ENCODE assay signal across 8 cellular contexts in genomic region chr4:6674500-6675149, GRCh38. TPM values are rescaled to one million over a fixed set of nuclear protein-coding genes. Genes with fewer than 3 reads are reported as not detected.
DNase-seq lines count a peak whose midpoint lies in the region; ATAC-seq and TF ChIP-seq lines count a peak whose summit lies in the region.

No MANE protein-coding gene starts in this region.

- CTCF ChIA-PET in mammary epithelial cell (lab: Charles Lee; ENCODE audit: low non-redundant PET), result interaction anchor here (0.5 to 1.1 kb wide), 6 partner anchors 10 to 1075 kb away, joined by 3 to 7 read pairs (median 4); no protein-coding TSS in a partner anchor

- TSS peak; percentile 1 for BruUV-seq in mammary epithelial cell (replicated peaks; lab: Mats Ljungman, UMichigan)

- H3K4me3 ChIP-seq in H7 (ENCODE audit: insufficient read depth, low read depth, low read length) (peak overlapping the region; percentile 74), mammary epithelial cell (replicated peaks in 1 of 3; ENCODE audit: insufficient read depth in 1 of 3, low read depth in 2 of 3, low read length in 3 of 3) (peak overlapping the region; percentile 62 to 72 (median 65)), left lung (peak overlapping the region; percentile 59 to 80)

- TF ChIP-seq CTCF in GM12873 (IDR thresholded peaks at IDR 0.05; ENCODE audit: insufficient read depth, low read depth, low read length, missing control alignments) (peak; percentile 76), LNCAP (IDR thresholded peaks at IDR 0.05) (peak; percentile 69), mammary epithelial cell (conservative IDR thresholded peaks at IDR 0.05 in 1 of 2, IDR thresholded peaks at IDR 0.05 in 1 of 2; ENCODE audit: extremely low read depth in 1 of 2, insufficient read depth in 1 of 2, low read depth in 1 of 2, low read length in 2 of 2) (peak; percentile 66 to 70), left lung (IDR thresholded peaks at IDR 0.05) (peak in 1 of 2 donors; percentile 24)

- H3K36me3 ChIP-seq in H7 (replicated peaks; ENCODE audit: control insufficient read depth, insufficient read depth, low read length), result peaks cover 12% of the 10 kb centered on the region
- no peaks in the 10 kb centered on the region for H3K36me3 ChIP-seq in mammary epithelial cell (ENCODE audit: insufficient read depth, low read length)
- no peaks in the 10 kb centered on the region for H3K36me3 ChIP-seq in left lung

- peak overlapping the region; percentile 93 for H2AFZ ChIP-seq in mammary epithelial cell (ENCODE audit: low read depth, low read length)

- peaks cover 46% of the 10 kb centered on the region for H3K4me1 Mint-ChIP-seq in T-helper 2 cell treated with Interferon-gamma antibody and Interleukin-4, amounts not matched to agents 5 μg/mL and 100 μg/mL, for 36 hours (ENCODE audit: low read depth)

- peaks cover 48% of the 10 kb centered on the region for H3K36me3 Mint-ChIP-seq in T-helper 2 cell treated with Interferon-gamma antibody and Interleukin-4, amounts not matched to agents 5 μg/mL and 100 μg/mL, for 36 hours (ENCODE audit: low read depth)

- H4K20me1 ChIP-seq in mammary epithelial cell (ENCODE audit: insufficient read depth, low read length), result no peaks in the 10 kb centered on the region

- no peaks in the 10 kb centered on the region for H3K27me3 Mint-ChIP-seq in T-helper 2 cell treated with Interferon-gamma antibody and Interleukin-4, amounts not matched to agents 5 μg/mL and 100 μg/mL, for 36 hours (ENCODE audit: low read depth)

- DNase-seq in H7 (peak; percentile 80), mammary epithelial cell (peak; percentile 70), left lung (no peak), SIG-M5 (lab: John Stamatoyannopoulos, UW) (no peak)
- DNase-seq in T-helper 2 cell treated with Interferon-gamma antibody and Interleukin-4, amounts not matched to agents 5 μg/mL and 100 μg/mL, for 36 hours (ENCODE audit: low spot score), result peak; percentile 64
- peak; percentile 31 for DNase-seq in stimulated activated CD8-positive, alpha-beta memory T cell treated with anti-CD3 and anti-CD28 coated beads, Interleukin-4, amount 100 ng/mL, for 24 hours (ENCODE audit: low read depth)

- in situ Hi-C loops in mammary epithelial cell (cut with MboI; ENCODE audit: low sequenced_read_pairs in 2 of 2), result no loop called here

- H3K27ac ChIP-seq in mammary epithelial cell (ENCODE audit: insufficient read depth, low read depth, low read length) (peak overlapping the region; percentile 31), left lung (peak overlapping the region; percentile 84 to 89)

- ATAC-seq in left lung, result peak; percentile 53

- peak overlapping the region; percentile 93 for H3K4me3 Mint-ChIP-seq in T-helper 2 cell treated with Interferon-gamma antibody and Interleukin-4, amounts not matched to agents 5 μg/mL and 100 μg/mL, for 36 hours

- H3K79me2 ChIP-seq in mammary epithelial cell (ENCODE audit: insufficient read depth, low read length), result peaks cover 27% of the 10 kb centered on the region

- intact Hi-C loops in mammary epithelial cell (cut with micrococcal nuclease), result loop anchor here (1.0 kb wide), 3 partner anchors 36 to 200 kb away; partner anchors contain the start of gene BLOC1S4
- intact Hi-C loops in left lung (cut with DNase I), result no loop called here

- H3K27ac Mint-ChIP-seq in T-helper 2 cell treated with Interferon-gamma antibody and Interleukin-4, amounts not matched to agents 5 μg/mL and 100 μg/mL, for 36 hours, result peak overlapping the region; percentile 92

- dilution Hi-C loops in mammary epithelial cell (cut with HindIII; ENCODE audit: low sequenced_read_pairs), result no loop called here

- peak overlapping the region; percentile 63 for H3K9ac ChIP-seq in mammary epithelial cell (ENCODE audit: insufficient read depth, low read length)

- H3K9me3 Mint-ChIP-seq in T-helper 2 cell treated with Interferon-gamma antibody and Interleukin-4, amounts not matched to agents 5 μg/mL and 100 μg/mL, for 36 hours, result no peaks in the 10 kb centered on the region

- H3K9me3 ChIP-seq in mammary epithelial cell (replicated peaks; ENCODE audit: insufficient read depth, low read length), result no peaks in the 10 kb centered on the region
- H3K9me3 ChIP-seq in left lung, result no peaks in the 10 kb centered on the region

- peak overlapping the region; percentile 98 for H3K4me2 ChIP-seq in mammary epithelial cell (ENCODE audit: insufficient read depth, low read depth, low read length)

- H3K27me3 ChIP-seq in H7 (ENCODE audit: control insufficient read depth, insufficient read depth, low read length) (no peaks in the 10 kb centered on the region), mammary epithelial cell (ENCODE audit: insufficient read depth, low read length) (no peaks in the 10 kb centered on the region), left lung (no peaks in the 10 kb centered on the region)

- H3K4me1 ChIP-seq in mammary epithelial cell (ENCODE audit: insufficient read depth, low read length) (peaks cover 26% of the 10 kb centered on the region), left lung (peaks cover 19 to 35% of the 10 kb centered on the region in 2 donors)

- WGBS in mammary epithelial cell (ENCODE audit: low coverage, missing lambda C conversion rate), result 2% methylated on average over 8 of the region's 40 CpGs

RNA-seq across cellular contexts. Expression of gene S100P, which starts 19.1 kb away (rescaled TPM):
- total RNA-seq in H7 (2014; rRNA removed; shearing (Covaris generic)), result not detected in 2 replicates
- total RNA-seq in mammary epithelial cell (under 1 TPM in 1 of 2 donors, not detected in 1; 0.17 TPM), left lung (10 to 100 TPM in 1 of 2 donors, 1 to 10 TPM in 1; 5.9 to 85.0 TPM)
- polyA plus RNA-seq in mammary epithelial cell, result 0.77 TPM
- not detected for polyA minus RNA-seq in mammary epithelial cell

RNA-seq across cellular contexts. Expression of gene MRFAP1, which starts 34.1 kb away (rescaled TPM):
- total RNA-seq in H7 (2014; rRNA removed; shearing (Covaris generic)), result 82.2 and 83.2 TPM in 2 replicates
- 100 to 1,000 TPM in 1 of 2 donors, 10 to 100 TPM in 1; 71.2 to 248 TPM for total RNA-seq in mammary epithelial cell
- 169 TPM for polyA plus RNA-seq in mammary epithelial cell
- polyA minus RNA-seq in mammary epithelial cell, result 109 TPM
- 100 to 1,000 TPM; 256 to 273 TPM for total RNA-seq in left lung

RNA-seq across cellular contexts. Expression of gene MRFAP1L1, which starts 35.0 kb away (rescaled TPM):
- total RNA-seq in H7 (2014; rRNA removed; shearing (Covaris generic)), result 49.0 and 52.5 TPM in 2 replicates
- total RNA-seq in mammary epithelial cell (10 to 100 TPM; 34.0 to 35.9 TPM), left lung (10 to 100 TPM; 43.3 to 46.2 TPM)
- polyA plus RNA-seq in mammary epithelial cell, result 38.6 TPM
- 12.8 TPM for polyA minus RNA-seq in mammary epithelial cell

RNA-seq across cellular contexts. Expression of gene BLOC1S4, which starts 41.3 kb away (rescaled TPM):
- 35.5 and 39.7 TPM in 2 replicates for total RNA-seq in H7 (2014; rRNA removed; shearing (Covaris generic))
- total RNA-seq in mammary epithelial cell (10 to 100 TPM; 14.1 to 15.3 TPM), left lung (10 to 100 TPM; 10.8 to 11.1 TPM)
- polyA plus RNA-seq in mammary epithelial cell, result 14.7 TPM
- 0.26 TPM for polyA minus RNA-seq in mammary epithelial cell

Comparison
In these comparisons a context has a peak if more than half of its experiments do, and no peak if none do; other contexts are left out.
1. DNase-seq: peak in H7 (single experiment), T-helper 2 cell treated with Interferon-gamma antibody and Interleukin-4, amounts not matched to agents 5 μg/mL and 100 μg/mL, for 36 hours (single experiment), mammary epithelial cell (single experiment) and stimulated activated CD8-positive, alpha-beta memory T cell treated with anti-CD3 and anti-CD28 coated beads, Interleukin-4, amount 100 ng/mL, for 24 hours (single experiment); none in left lung (0 of 2) and SIG-M5 (single experiment).
2. Peak in every context shown above with its lines, with median percentiles within 50 percentile points of each other: H3K4me3 ChIP-seq.